In genomic region chr20:16283978-16284377, GRCh38 we compare ENCODE assay signal across 26 cellular contexts.
A peak's percentile ranks its signal among the peaks of the same experiment; 100 is the strongest.
DNase-seq lines count a peak whose midpoint lies in the region; ATAC-seq, FAIRE-seq and TF ChIP-seq lines count a peak whose summit lies in the region.
"Had no signal": no experiment of that assay in that cellular context is flagged by ENCODE, and none has a peak within 500 bp of the region (broad histone marks: within the 10 kb centered on the region; RNA-seq: fewer than 3 reads in every experiment).

No MANE protein-coding gene starts in this region.

- no peaks in the 10 kb centered on the region for H3K27me3 Mint-ChIP-seq in mesothelial cell of epicardium (ENCODE audit: low read depth)
- H3K27me3 Mint-ChIP-seq: T-cell had no signal

- peaks cover 5% of the 10 kb centered on the region for H3K36me3 Mint-ChIP-seq in mesothelial cell of epicardium

- no peak for ATAC-seq in HG02973 (IDR thresholded peaks at IDR 0.05; ENCODE audit: unreplicated experiment)
- ATAC-seq: HCT116, K562, T-cell had no signal

- H3K9ac ChIP-seq in duodenal mucosa (ENCODE audit: low read depth in 1 of 2, low read length in 2 of 2): no peak overlapping the region

- H3K4me3 ChIP-seq in duodenal mucosa (ENCODE audit: low read depth in 1 of 2, low read length in 2 of 2): peak overlapping the region; percentile 26 to 38
- no peak overlapping the region for H3K4me3 ChIP-seq in small intestine (ENCODE audit: low read depth in 1 of 2, low read length in 2 of 2)
- no peak overlapping the region for H3K4me3 ChIP-seq in SJCRH30
- H3K4me3 ChIP-seq: coronary artery, K562, left ventricle myocardium inferior, PC-9, stomach had no signal

- TF ChIP-seq CTCF in mesothelial cell of epicardium (IDR thresholded peaks at IDR 0.05; ENCODE audit: unreplicated experiment): no peak

- peaks cover 4% of the 10 kb centered on the region for H3K4me1 Mint-ChIP-seq in mesothelial cell of epicardium
- H3K4me1 Mint-ChIP-seq: T-cell had no signal

- H3K4me1 ChIP-seq in duodenal mucosa (ENCODE audit: control insufficient read depth in 1 of 2, insufficient read depth in 2 of 2, low read length in 2 of 2) (peaks cover 13% of the 10 kb centered on the region in 2 donors), small intestine (ENCODE audit: control insufficient read depth in 2 of 2, insufficient read depth in 1 of 2, low read depth in 1 of 2, low read length in 1 of 2) (peaks cover 4 to 7% of the 10 kb centered on the region in 2 donors), SJCRH30 (no peaks in the 10 kb centered on the region)
- H3K4me1 ChIP-seq: BE2C, left ventricle myocardium inferior, stomach had no signal

- peaks cover 7% of the 10 kb centered on the region for H3K9me3 Mint-ChIP-seq in mesothelial cell of epicardium

- no peak for FAIRE-seq in small intestine (lab: Jason Lieb, UNC)
- FAIRE-seq: K562, TTC549 had no signal

- DNase-seq in NCI-H1417 (lab: John Stamatoyannopoulos, UW): peak in 2 of 3 experiments; percentile 25 to 47
- DNase-seq in NCI-H1417 treated with DMSO at 0.1 percent for 48 hours (lab: John Stamatoyannopoulos, UW): no peak
- DNase-seq in mesothelial cell of epicardium (ENCODE audit: low spot score in 2 of 2, unreplicated experiment in 2 of 2): no peak
- peak; percentile 84 for DNase-seq in small intestine
- DNase-seq in SJCRH30: no peak
- no peak for DNase-seq in nucleus accumbens (lab: John Stamatoyannopoulos, UW)
- DNase-seq: activated CD4-positive, alpha-beta T cell treated with anti-CD3 and anti-CD28 coated beads for 1 hour; activated naive CD4-positive, alpha-beta T cell treated with anti-CD3 and anti-CD28 coated beads for 36 hours; activated T-cell treated with anti-CD3 and anti-CD28 coated beads, Interleukin-2, amount 50 U/mL, for 48 hours; BE2C; endodermal cell; head of caudate nucleus; left ventricle myocardium inferior; NCI-H187; NCI-H226; PC-9; retina; stomach; T-cell; trophoblast cell had no signal

- H3K9me3 ChIP-seq in duodenal mucosa (ENCODE audit: control insufficient read depth in 1 of 2, low read length in 2 of 2): no peaks in the 10 kb centered on the region
- H3K9me3 ChIP-seq in small intestine (ENCODE audit: control insufficient read depth, low read depth): no peaks in the 10 kb centered on the region
- H3K9me3 ChIP-seq in SJCRH30 (replicated peaks): no peaks in the 10 kb centered on the region
- H3K9me3 ChIP-seq: BE2C, left ventricle myocardium inferior, stomach had no signal

- peak overlapping the region; percentile 26 for H3K27ac ChIP-seq in duodenal mucosa (ENCODE audit: low read depth, low read length)
- peak overlapping the region; percentile 52 to 67 for H3K27ac ChIP-seq in small intestine (ENCODE audit: low read depth in 1 of 2, low read length in 1 of 2)
- no peak overlapping the region for H3K27ac ChIP-seq in SJCRH30
- H3K27ac ChIP-seq: coronary artery, left ventricle myocardium inferior, PC-9, stomach had no signal

- H3K27me3 ChIP-seq in duodenal mucosa (ENCODE audit: control insufficient read depth in 1 of 2, insufficient read depth in 2 of 2, low read length in 2 of 2) (no peaks in the 10 kb centered on the region), small intestine (ENCODE audit: control insufficient read depth in 2 of 2, insufficient read depth in 2 of 2, low read length in 2 of 2) (no peaks in the 10 kb centered on the region), SJCRH30 (no peaks in the 10 kb centered on the region)
- H3K27me3 ChIP-seq: BE2C, stomach had no signal

- H3K27ac Mint-ChIP-seq in mesothelial cell of epicardium: peak overlapping the region; percentile 27
- H3K27ac Mint-ChIP-seq: activated naive CD4-positive, alpha-beta T cell treated with anti-CD3 and anti-CD28 coated beads for 36 hours; endodermal cell; T-cell had no signal

- 20 to 66% (median 50%) methylated on average over 5 of the region's 5 CpGs for WGBS in small intestine, 3 donors

- H3K4me3 Mint-ChIP-seq in mesothelial cell of epicardium: no peak overlapping the region
- H3K4me3 Mint-ChIP-seq: activated naive CD4-positive, alpha-beta T cell treated with anti-CD3 and anti-CD28 coated beads for 36 hours; endodermal cell; T-cell had no signal

- H3K36me3 ChIP-seq in duodenal mucosa (ENCODE audit: control insufficient read depth in 1 of 2, insufficient read depth in 2 of 2, low read length in 2 of 2) (no peaks in the 10 kb centered on the region), small intestine (ENCODE audit: control insufficient read depth in 2 of 2, insufficient read depth in 2 of 2, low read length in 2 of 2) (no peaks in the 10 kb centered on the region), SJCRH30 (no peaks in the 10 kb centered on the region)
- H3K36me3 ChIP-seq: BE2C had no signal

Comparison
In these comparisons a context has a peak if more than half of its experiments do, and no peak if none do; other contexts are left out.
1. DNase-seq: peak in NCI-H1417 (2 of 3) and small intestine (single experiment); none in NCI-H1417 treated with DMSO at 0.1 percent for 48 hours (single experiment), mesothelial cell of epicardium (0 of 2), SJCRH30 (0 of 2) and nucleus accumbens (0 of 56).
2. H3K4me3 ChIP-seq: peak in duodenal mucosa (2 of 2); none in small intestine (0 of 2) and SJCRH30 (single experiment).